ENCODE assay signal across 1 cellular context in genomic region chr15:88629071-88629470, GRCh38.
A peak's percentile ranks its signal among the peaks of the same experiment; 100 is the strongest.
TF ChIP-seq lines count a peak whose summit lies in the region.

No MANE protein-coding gene starts in this region.

TF ChIP-seq in K562, 482 proteins besides CTCF, POLR2A, EP300 and RAD21:
- TF ChIP-seq CBX3 (IDR thresholded peaks at IDR 0.05; ENCODE audit: borderline replicate concordance in 1 of 2, low read length in 2 of 2) (no peak), MBD2 (IDR thresholded peaks at IDR 0.05; ENCODE audit: borderline replicate concordance, low read depth) (no peak), POLR2G (IDR thresholded peaks at IDR 0.05; ENCODE audit: low read depth, low read length) (peak; percentile 46), HOXB6 (CRISPR knock-in tag; IDR thresholded peaks at IDR 0.05; ENCODE audit: borderline replicate concordance) (no peak)
